In the genomic region with DNA sequence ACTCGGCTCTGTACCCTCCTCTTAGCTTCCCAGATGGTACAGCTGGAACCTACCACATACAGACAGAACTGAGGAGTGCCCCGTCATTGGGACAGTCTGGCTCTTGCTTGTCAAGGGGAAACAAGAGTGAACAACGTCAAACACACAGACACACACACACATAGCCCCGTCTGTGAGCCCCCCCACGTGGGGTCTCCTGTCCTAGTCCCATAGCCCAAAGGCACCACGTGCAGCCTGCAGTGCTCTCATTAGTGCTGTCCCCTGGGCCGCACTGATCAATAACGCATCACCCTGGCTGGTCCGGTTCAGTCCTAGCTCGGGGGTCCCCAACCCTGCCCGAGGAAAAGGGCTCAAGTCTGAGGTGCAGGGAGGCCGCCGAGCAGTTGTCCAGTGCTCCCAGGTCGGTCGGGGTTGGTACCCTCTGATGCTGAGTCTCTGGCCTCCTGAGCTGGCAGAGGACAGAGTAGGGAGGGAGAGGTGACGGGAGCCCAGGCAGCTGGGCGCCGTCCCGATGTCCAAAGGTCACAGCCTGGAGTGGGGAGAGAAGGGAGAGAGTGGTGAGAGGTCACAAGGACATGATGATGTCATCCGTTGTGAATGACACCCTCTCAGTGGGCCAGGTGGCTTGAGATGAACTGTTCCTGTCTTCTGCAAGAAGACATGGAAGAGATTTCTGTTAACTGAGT, we compare ENCODE assay signal across 16 cellular contexts.
"Had no signal": no experiment of that assay in that cellular context is flagged by ENCODE, and none has a peak within 500 bp of the region (broad histone marks: within the 10 kb centered on the region; RNA-seq: fewer than 3 reads in every experiment).

No MANE protein-coding gene starts in this region.

- H3K9me3 ChIP-seq: testis had no signal

- FAIRE-seq: frontal cortex, keratinocyte had no signal

- H3K27ac ChIP-seq: testis had no signal

- H3K27me3 ChIP-seq: testis had no signal

- ATAC-seq: activated T-helper 17 cell treated with anti-CD3 and anti-CD28 coated beads, Interleukin-2, amount 50 U/mL, for 72 hours; left ventricle myocardium superior; stimulated activated naive CD8-positive, alpha-beta T cell treated with anti-CD3 and anti-CD28 coated beads, Interleukin-15, amount 100 ng/mL, for 72 hours; WTC11 had no signal

- H3K4me3 ChIP-seq: testis had no signal

- H3K4me1 ChIP-seq: testis had no signal

- DNase-seq: activated CD4-positive, alpha-beta T cell treated with anti-CD3 and anti-CD28 coated beads for 48 hours; activated naive CD4-positive, alpha-beta T cell treated with anti-CD3 and anti-CD28 coated beads for 36 hours; activated T-cell treated with anti-CD3 and anti-CD28 coated beads for 4 hours; cortex of kidney; effector CD8-positive, alpha-beta T cell; left ventricle myocardium superior; naive B cell; nucleus accumbens; stimulated activated CD4-positive, alpha-beta T cell treated with anti-CD3 and anti-CD28 coated beads, Interleukin-4, amount 100 ng/mL, for 1 hour; stimulated activated CD8-positive, alpha-beta memory T cell treated with anti-CD3 and anti-CD28 coated beads, Interleukin-4, amount 100 ng/mL, for 48 hours; stimulated activated naive CD8-positive, alpha-beta T cell treated with anti-CD3 and anti-CD28 coated beads, Interleukin-15, amount 100 ng/mL, for 72 hours; testis had no signal
